ENCODE assay signal across 12 cellular contexts in the genomic region with DNA sequence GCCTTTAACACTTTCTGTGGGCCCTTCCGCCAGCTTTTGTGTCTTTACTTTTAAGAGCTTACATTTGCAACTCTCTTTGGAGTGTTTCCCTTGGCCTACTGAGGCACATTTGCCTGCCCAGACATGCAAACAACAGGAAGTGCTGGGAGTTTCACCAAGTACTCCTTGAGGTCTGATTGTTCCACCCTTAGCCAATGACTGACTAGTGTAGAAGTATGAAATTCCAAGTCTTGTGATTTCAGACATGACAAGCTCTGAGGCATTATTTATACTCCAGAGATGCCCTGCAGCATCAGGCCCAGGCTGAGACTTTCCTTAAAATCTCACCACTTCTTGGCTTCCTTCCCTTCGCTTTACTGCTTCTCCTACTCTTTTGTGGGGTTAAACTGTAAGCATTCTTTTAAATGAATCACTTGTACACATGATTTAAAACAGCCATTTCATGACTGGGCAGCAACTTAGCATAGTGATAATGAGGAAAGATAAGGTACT.
DNase-seq lines count a peak whose midpoint lies in the region; ATAC-seq and TF ChIP-seq lines count a peak whose summit lies in the region.
"Had no signal": no experiment of that assay in that cellular context is flagged by ENCODE, and none has a peak within 500 bp of the region (broad histone marks: within the 10 kb centered on the region; RNA-seq: fewer than 3 reads in every experiment).

No MANE protein-coding gene starts in this region.

- H3K36me3 ChIP-seq in HUES64 (ENCODE audit: insufficient read depth, low read length) = no peaks in the 10 kb centered on the region
- no peaks in the 10 kb centered on the region for H3K36me3 ChIP-seq in mammary epithelial cell (ENCODE audit: insufficient read depth, low read length)
- no peaks in the 10 kb centered on the region for H3K36me3 ChIP-seq in kidney epithelial cell (ENCODE audit: control insufficient read depth, insufficient read depth, low read length)

- POLR2A ChIA-PET in AG04450 (lab: Yijun Ruan, JAX) = no interaction called here

- no peak overlapping the region for H3K27ac ChIP-seq in AG04450 (ENCODE audit: low read depth, low read length)
- H3K27ac ChIP-seq in HUES64 (ENCODE audit: low read depth, low read length) = peak overlapping the region; percentile 57; the same call in 1 of the 2 replicates
- peak overlapping the region; percentile 58 for H3K27ac ChIP-seq in mammary epithelial cell (ENCODE audit: insufficient read depth, low read depth, low read length)
- H3K27ac ChIP-seq: PC-9, testis had no signal

- H4K20me1 ChIP-seq in mammary epithelial cell (ENCODE audit: insufficient read depth, low read length) = no peaks in the 10 kb centered on the region

- peak; percentile 23 for DNase-seq in AG04450 (ENCODE audit: low read depth, low spot score)
- DNase-seq in mammary epithelial cell = peak; percentile 88
- peak; percentile 5 for DNase-seq in kidney epithelial cell (ENCODE audit: low read depth)
- DNase-seq in sciatic nerve (ENCODE audit: low spot score) = no peak
- DNase-seq in DMS114 treated with DMSO at 0.1 percent for 48 hours (lab: John Stamatoyannopoulos, UW; ENCODE audit: unreplicated experiment) = no peak
- DNase-seq in activated gamma-delta T cell (lab: John Stamatoyannopoulos, UW) = no peak
- DNase-seq: GDM1, GOT3, testis had no signal

- H3K4me1 ChIP-seq in HUES64 (ENCODE audit: insufficient read depth, low read length) (peaks cover 11% of the 10 kb centered on the region; the same call in 1 of the 2 replicates), mammary epithelial cell (ENCODE audit: insufficient read depth, low read length) (peaks cover 12% of the 10 kb centered on the region)
- H3K4me1 ChIP-seq: testis had no signal

- TF ChIP-seq CTCF in AG04450 (IDR thresholded peaks at IDR 0.05; ENCODE audit: low read depth, low read length) (no peak), mammary epithelial cell (conservative IDR thresholded peaks at IDR 0.05 in 1 of 2, IDR thresholded peaks at IDR 0.05 in 1 of 2; ENCODE audit: extremely low read depth in 1 of 2, insufficient read depth in 1 of 2, low read depth in 1 of 2, low read length in 2 of 2) (no peak), kidney epithelial cell (IDR thresholded peaks at IDR 0.05; ENCODE audit: insufficient read depth, low read length, poor library complexity, severe bottlenecking) (no peak)

- peak overlapping the region; percentile 53 for H2AFZ ChIP-seq in mammary epithelial cell (ENCODE audit: low read depth, low read length)
- H2AFZ ChIP-seq: PC-9 had no signal

- H3K4me3 ChIP-seq in AG04450 (ENCODE audit: low read depth, low read length) (no peak overlapping the region), HUES64 (ENCODE audit: low read length) (no peak overlapping the region), mammary epithelial cell (replicated peaks in 1 of 3; ENCODE audit: insufficient read depth in 1 of 3, low read depth in 2 of 3, low read length in 3 of 3) (no peak overlapping the region), kidney epithelial cell (ENCODE audit: low read depth, low read length) (no peak overlapping the region)
- H3K4me3 ChIP-seq: PC-9, testis had no signal

- CTCF ChIA-PET in AG04450 (lab: Charles Lee) = no interaction called here
- CTCF ChIA-PET in mammary epithelial cell (lab: Charles Lee; ENCODE audit: low non-redundant PET) = interaction anchor here (0.6 kb wide), 1 partner anchor 462 kb away, joined by 7 read pairs; no protein-coding TSS in a partner anchor

- dilution Hi-C loops in mammary epithelial cell (cut with HindIII; ENCODE audit: low sequenced_read_pairs) = no loop called here

- H3K9ac ChIP-seq in HUES64 (ENCODE audit: low read depth, low read length) = no peak overlapping the region
- no peak overlapping the region for H3K9ac ChIP-seq in mammary epithelial cell (ENCODE audit: insufficient read depth, low read length)

- BruUV-seq in mammary epithelial cell (replicated peaks; lab: Mats Ljungman, UMichigan) = no TSS peak

- ATAC-seq in sciatic nerve (no peak), HG02852 (IDR thresholded peaks at IDR 0.05; ENCODE audit: unreplicated experiment) (no peak)

- in situ Hi-C loops in mammary epithelial cell (cut with MboI; ENCODE audit: low sequenced_read_pairs in 2 of 2) = no loop called here

- peak overlapping the region; percentile 17 for H3K4me2 ChIP-seq in mammary epithelial cell (ENCODE audit: insufficient read depth, low read depth, low read length)
- H3K4me2 ChIP-seq: PC-9 had no signal

- H3K9me3 ChIP-seq in AG04450 (ENCODE audit: control insufficient read depth, insufficient read depth, low read length) = no peaks in the 10 kb centered on the region
- H3K9me3 ChIP-seq in HUES64 (ENCODE audit: insufficient read depth, low read depth, low read length) = no peaks in the 10 kb centered on the region
- H3K9me3 ChIP-seq in mammary epithelial cell (replicated peaks; ENCODE audit: insufficient read depth, low read length) = no peaks in the 10 kb centered on the region
- H3K9me3 ChIP-seq: testis had no signal

- intact Hi-C loops in mammary epithelial cell (cut with micrococcal nuclease) (no loop called here), sciatic nerve (cut with DNase I) (no loop called here)

- H3K79me2 ChIP-seq in mammary epithelial cell (ENCODE audit: insufficient read depth, low read length) = no peaks in the 10 kb centered on the region

- 80% methylated on average over 2 of the region's 2 CpGs for WGBS in HUES64
- WGBS in mammary epithelial cell (ENCODE audit: low coverage, missing lambda C conversion rate) = 53% methylated on average over 2 of the region's 2 CpGs

- H3K27me3 ChIP-seq in AG04450 (ENCODE audit: control insufficient read depth, insufficient read depth, low read length) (no peaks in the 10 kb centered on the region), HUES64 (ENCODE audit: insufficient read depth, low read length) (no peaks in the 10 kb centered on the region), mammary epithelial cell (ENCODE audit: insufficient read depth, low read length) (no peaks in the 10 kb centered on the region), kidney epithelial cell (ENCODE audit: control insufficient read depth, insufficient read depth, low read length) (no peaks in the 10 kb centered on the region)
- H3K27me3 ChIP-seq: testis had no signal

Comparison
In these comparisons a context has a peak if more than half of its experiments do, and no peak if none do; other contexts are left out.
1. DNase-seq: peak in AG04450 (single experiment), mammary epithelial cell (single experiment) and kidney epithelial cell (single experiment); none in sciatic nerve (single experiment), DMS114 treated with DMSO at 0.1 percent for 48 hours (single experiment) and activated gamma-delta T cell (single experiment).